In the genomic region with DNA sequence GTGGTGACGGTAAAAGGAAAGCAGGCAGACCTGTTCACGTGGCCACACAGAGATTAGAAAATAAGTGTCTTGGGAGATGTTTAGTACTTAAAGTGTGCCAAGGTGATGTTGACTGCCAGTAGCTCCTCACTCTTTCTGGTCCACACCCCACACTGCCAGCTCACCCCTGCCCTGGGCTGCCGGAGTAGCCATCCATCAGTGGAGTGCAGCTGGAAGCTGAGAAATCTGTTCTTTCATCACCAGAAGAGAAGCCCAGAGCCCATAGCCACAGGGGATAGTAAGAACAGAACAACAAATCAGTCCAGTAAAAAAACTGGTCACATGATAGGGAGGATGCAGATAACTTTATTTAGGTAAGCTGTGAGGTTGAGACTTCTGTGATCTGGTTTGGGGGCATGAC, we compare ENCODE assay signal across 19 cellular contexts.
"Had no signal": no experiment of that assay in that cellular context is flagged by ENCODE, and none has a peak within 500 bp of the region (broad histone marks: within the 10 kb centered on the region; RNA-seq: fewer than 3 reads in every experiment).

No MANE protein-coding gene starts in this region.

- H3K36me3 Mint-ChIP-seq: activated naive CD4-positive, alpha-beta T cell treated with anti-CD3 and anti-CD28 coated beads, Interleukin-2, amount 10 ng/mL, durations not matched to agents 7 days and 5 days; natural killer cell treated with Interleukin-12 subunit alpha and Interleukin-12 subunit beta and Interleukin-15 and Interleukin-18, amount 100 ng/mL, for 72 hours had no signal

- H2AFZ ChIP-seq: hepatocyte had no signal

- H3K4me2 ChIP-seq: hepatocyte had no signal

- H3K27ac Mint-ChIP-seq: activated CD8-positive, alpha-beta T cell treated with anti-CD3 and anti-CD28 coated beads, Interleukin-2, amount 10 ng/mL, durations not matched to agents 7 days and 5 days; activated naive CD4-positive, alpha-beta T cell treated with anti-CD3 and anti-CD28 coated beads, Interleukin-2, amount 10 ng/mL, durations not matched to agents 7 days and 5 days; activated naive CD8-positive, alpha-beta T cell treated with anti-CD3 and anti-CD28 coated beads, Interleukin-2, amount 50 U/mL, for 24 hours; dendritic cell treated with granulocyte-macrophage colony-stimulating factor and Interleukin-4, amounts not matched to agents 40 ng/mL and 50 ng/mL, for 4 days; natural killer cell treated with Interleukin-12 subunit alpha and Interleukin-12 subunit beta and Interleukin-15 and Interleukin-18, amount 100 ng/mL, for 72 hours had no signal

- DNase-seq: activated CD8-positive, alpha-beta T cell treated with anti-CD3 and anti-CD28 coated beads, Interleukin-2, amount 10 ng/mL, durations not matched to agents 7 days and 5 days; activated effector memory CD4-positive, alpha-beta T cell treated with Interleukin-2 at 50 U/mL for 16 hours; activated naive CD4-positive, alpha-beta T cell treated with anti-CD3 and anti-CD28 coated beads, Interleukin-2, amount 10 ng/mL, durations not matched to agents 7 days and 5 days; activated naive CD8-positive, alpha-beta T cell treated with anti-CD3 and anti-CD28 coated beads, Interleukin-2, amount 50 U/mL, for 24 hours; activated T-cell treated with anti-CD3 and anti-CD28 coated beads, Interleukin-2, amount 50 U/mL, for 48 hours; aorta; effector CD8-positive, alpha-beta T cell; left cardiac atrium; lower lobe of right lung; posterior cingulate gyrus; retina; stimulated activated naive CD4-positive, alpha-beta T cell treated with Interleukin-2 at 50 U/mL for 16 hours; thyroid gland; uterus; WERI-Rb-1 had no signal

- H3K27me3 ChIP-seq: esophagus muscularis mucosa, hepatocyte, thyroid gland, uterus had no signal

- H3K9me3 ChIP-seq: esophagus muscularis mucosa, lower lobe of right lung, thyroid gland, uterus had no signal

- H3K27ac ChIP-seq: esophagus muscularis mucosa, hepatocyte, lower lobe of right lung, thyroid gland, uterus, WERI-Rb-1 had no signal

- H3K4me3 Mint-ChIP-seq: activated CD8-positive, alpha-beta T cell treated with anti-CD3 and anti-CD28 coated beads, Interleukin-2, amount 10 ng/mL, durations not matched to agents 7 days and 5 days; activated naive CD4-positive, alpha-beta T cell treated with anti-CD3 and anti-CD28 coated beads, Interleukin-2, amount 10 ng/mL, durations not matched to agents 7 days and 5 days; activated naive CD8-positive, alpha-beta T cell treated with anti-CD3 and anti-CD28 coated beads, Interleukin-2, amount 50 U/mL, for 24 hours; dendritic cell treated with granulocyte-macrophage colony-stimulating factor and Interleukin-4, amounts not matched to agents 40 ng/mL and 50 ng/mL, for 4 days; natural killer cell treated with Interleukin-12 subunit alpha and Interleukin-12 subunit beta and Interleukin-15 and Interleukin-18, amount 100 ng/mL, for 72 hours had no signal

- H3K4me3 ChIP-seq: esophagus muscularis mucosa, hepatocyte, lower lobe of right lung, thyroid gland, uterus had no signal

- ATAC-seq: activated CD8-positive, alpha-beta T cell treated with anti-CD3 and anti-CD28 coated beads, Interleukin-2, amount 10 ng/mL, durations not matched to agents 7 days and 5 days; activated naive CD8-positive, alpha-beta T cell treated with anti-CD3 and anti-CD28 coated beads, Interleukin-2, amount 50 U/mL, for 24 hours; lower lobe of right lung; natural killer cell treated with Interleukin-12 subunit alpha and Interleukin-12 subunit beta and Interleukin-15 and Interleukin-18, amount 100 ng/mL, for 72 hours had no signal

- H3K9me3 Mint-ChIP-seq: activated naive CD4-positive, alpha-beta T cell treated with anti-CD3 and anti-CD28 coated beads, Interleukin-2, amount 10 ng/mL, durations not matched to agents 7 days and 5 days; activated naive CD8-positive, alpha-beta T cell treated with anti-CD3 and anti-CD28 coated beads, Interleukin-2, amount 50 U/mL, for 24 hours; dendritic cell treated with granulocyte-macrophage colony-stimulating factor and Interleukin-4, amounts not matched to agents 40 ng/mL and 50 ng/mL, for 4 days; natural killer cell treated with Interleukin-12 subunit alpha and Interleukin-12 subunit beta and Interleukin-15 and Interleukin-18, amount 100 ng/mL, for 72 hours had no signal

- H3K4me1 ChIP-seq: uterus had no signal

- H3K27me3 Mint-ChIP-seq: activated naive CD4-positive, alpha-beta T cell treated with anti-CD3 and anti-CD28 coated beads, Interleukin-2, amount 10 ng/mL, durations not matched to agents 7 days and 5 days; dendritic cell treated with granulocyte-macrophage colony-stimulating factor and Interleukin-4, amounts not matched to agents 40 ng/mL and 50 ng/mL, for 4 days had no signal

- H3K36me3 ChIP-seq: esophagus muscularis mucosa, lower lobe of right lung, thyroid gland, uterus, WERI-Rb-1 had no signal

- H3K4me1 Mint-ChIP-seq: activated naive CD4-positive, alpha-beta T cell treated with anti-CD3 and anti-CD28 coated beads, Interleukin-2, amount 10 ng/mL, durations not matched to agents 7 days and 5 days; activated naive CD8-positive, alpha-beta T cell treated with anti-CD3 and anti-CD28 coated beads, Interleukin-2, amount 50 U/mL, for 24 hours had no signal
